Comparison of ENCODE assay signal across 11 cellular contexts in genomic region chr12:116152268-116152667, GRCh38.
DNase-seq lines count a peak whose midpoint lies in the region; ATAC-seq and TF ChIP-seq lines count a peak whose summit lies in the region.
"Had no signal": no experiment of that assay in that cellular context is flagged by ENCODE, and none has a peak within 500 bp of the region (broad histone marks: within the 10 kb centered on the region; RNA-seq: fewer than 3 reads in every experiment).

No MANE protein-coding gene starts in this region.

- no peak for DNase-seq in activated naive CD8-positive, alpha-beta T cell treated with anti-CD3 and anti-CD28 coated beads, Interleukin-2, amount 50 U/mL, for 24 hours
- DNase-seq in activated naive CD8-positive, alpha-beta T cell treated with anti-CD3 and anti-CD28 coated beads for 36 hours, result no peak
- DNase-seq in amniotic stem cell (lab: John Stamatoyannopoulos, UW), result peak; percentile 74
- DNase-seq in kidney tubule cell (ENCODE audit: low spot score), result peak; percentile 87
- DNase-seq in stimulated activated naive CD8-positive, alpha-beta T cell treated with anti-CD3 and anti-CD28 coated beads, Interleukin-15, amount 100 ng/mL, for 72 hours, result no peak
- no peak for DNase-seq in spleen
- no peak for DNase-seq in ascending aorta (ENCODE audit: low spot score in 2 of 2)
- DNase-seq: left ventricle myocardium inferior, NCI-H1694 treated with DMSO at 0.1 percent for 48 hours had no signal

- no peak overlapping the region for H3K4me3 Mint-ChIP-seq in activated naive CD8-positive, alpha-beta T cell treated with anti-CD3 and anti-CD28 coated beads, Interleukin-2, amount 50 U/mL, for 24 hours
- H3K4me3 Mint-ChIP-seq in activated naive CD8-positive, alpha-beta T cell treated with anti-CD3 and anti-CD28 coated beads for 36 hours, result no peak overlapping the region
- no peak overlapping the region for H3K4me3 Mint-ChIP-seq in stimulated activated naive CD8-positive, alpha-beta T cell treated with anti-CD3 and anti-CD28 coated beads, Interleukin-15, amount 100 ng/mL, for 72 hours

- no peak for TF ChIP-seq POLR2A in spleen (IDR thresholded peaks at IDR 0.05)

- H3K27me3 ChIP-seq in spleen (replicated peaks in 1 of 7) (no peaks in the 10 kb centered on the region), ascending aorta (no peaks in the 10 kb centered on the region)
- H3K27me3 ChIP-seq: suprapubic skin had no signal

- H3K4me1 ChIP-seq in spleen (peaks cover 11 to 95% (median 53%) of the 10 kb centered on the region in 6 donors), ascending aorta (peaks cover 5 to 29% of the 10 kb centered on the region in 2 donors)

- H3K27ac ChIP-seq in spleen (no peak overlapping the region), ascending aorta (no peak overlapping the region)
- H3K27ac ChIP-seq: left ventricle myocardium inferior, suprapubic skin had no signal

- no peaks in the 10 kb centered on the region for H3K36me3 ChIP-seq in spleen
- H3K36me3 ChIP-seq in ascending aorta, result no peaks in the 10 kb centered on the region
- H3K36me3 ChIP-seq: left ventricle myocardium inferior, suprapubic skin had no signal

- H3K9me3 Mint-ChIP-seq in activated naive CD8-positive, alpha-beta T cell treated with anti-CD3 and anti-CD28 coated beads, Interleukin-2, amount 50 U/mL, for 24 hours, result no peaks in the 10 kb centered on the region
- H3K9me3 Mint-ChIP-seq in activated naive CD8-positive, alpha-beta T cell treated with anti-CD3 and anti-CD28 coated beads for 36 hours, result no peaks in the 10 kb centered on the region
- no peaks in the 10 kb centered on the region for H3K9me3 Mint-ChIP-seq in stimulated activated naive CD8-positive, alpha-beta T cell treated with anti-CD3 and anti-CD28 coated beads, Interleukin-15, amount 100 ng/mL, for 72 hours

- H3K36me3 Mint-ChIP-seq in activated naive CD8-positive, alpha-beta T cell treated with anti-CD3 and anti-CD28 coated beads, Interleukin-2, amount 50 U/mL, for 24 hours (ENCODE audit: low read depth), result no peaks in the 10 kb centered on the region
- peaks cover 2% of the 10 kb centered on the region for H3K36me3 Mint-ChIP-seq in activated naive CD8-positive, alpha-beta T cell treated with anti-CD3 and anti-CD28 coated beads for 36 hours

- H3K27ac Mint-ChIP-seq in activated naive CD8-positive, alpha-beta T cell treated with anti-CD3 and anti-CD28 coated beads, Interleukin-2, amount 50 U/mL, for 24 hours, result no peak overlapping the region
- no peak overlapping the region for H3K27ac Mint-ChIP-seq in activated naive CD8-positive, alpha-beta T cell treated with anti-CD3 and anti-CD28 coated beads for 36 hours
- H3K27ac Mint-ChIP-seq in stimulated activated naive CD8-positive, alpha-beta T cell treated with anti-CD3 and anti-CD28 coated beads, Interleukin-15, amount 100 ng/mL, for 72 hours, result no peak overlapping the region

- TF ChIP-seq CTCF in spleen (IDR thresholded peaks at IDR 0.05 in 8 of 11, conservative IDR thresholded peaks at IDR 0.05 in 3 of 11) (no peak), ascending aorta (IDR thresholded peaks at IDR 0.05) (no peak)

- intact Hi-C loops in spleen (cut with DNase I; ENCODE audit: low total_unique reads), result no loop called here
- intact Hi-C loops in ascending aorta (cut with DNase I), result no loop called here

- H3K4me3 ChIP-seq in spleen (no peak overlapping the region), ascending aorta (no peak overlapping the region)
- H3K4me3 ChIP-seq: left ventricle myocardium inferior, suprapubic skin had no signal

- peaks cover 51% of the 10 kb centered on the region for H3K4me1 Mint-ChIP-seq in activated naive CD8-positive, alpha-beta T cell treated with anti-CD3 and anti-CD28 coated beads, Interleukin-2, amount 50 U/mL, for 24 hours
- H3K4me1 Mint-ChIP-seq in activated naive CD8-positive, alpha-beta T cell treated with anti-CD3 and anti-CD28 coated beads for 36 hours, result peaks cover 50% of the 10 kb centered on the region
- H3K4me1 Mint-ChIP-seq in stimulated activated naive CD8-positive, alpha-beta T cell treated with anti-CD3 and anti-CD28 coated beads, Interleukin-15, amount 100 ng/mL, for 72 hours, result peaks cover 54% of the 10 kb centered on the region

- H3K27me3 Mint-ChIP-seq in activated naive CD8-positive, alpha-beta T cell treated with anti-CD3 and anti-CD28 coated beads, Interleukin-2, amount 50 U/mL, for 24 hours, result no peaks in the 10 kb centered on the region
- no peaks in the 10 kb centered on the region for H3K27me3 Mint-ChIP-seq in activated naive CD8-positive, alpha-beta T cell treated with anti-CD3 and anti-CD28 coated beads for 36 hours
- H3K27me3 Mint-ChIP-seq in stimulated activated naive CD8-positive, alpha-beta T cell treated with anti-CD3 and anti-CD28 coated beads, Interleukin-15, amount 100 ng/mL, for 72 hours, result no peaks in the 10 kb centered on the region

- H3K9me3 ChIP-seq in spleen (no peaks in the 10 kb centered on the region), ascending aorta (no peaks in the 10 kb centered on the region)
- H3K9me3 ChIP-seq: left ventricle myocardium inferior, suprapubic skin had no signal

- ATAC-seq in activated naive CD8-positive, alpha-beta T cell treated with anti-CD3 and anti-CD28 coated beads, Interleukin-2, amount 50 U/mL, for 24 hours, result peak; percentile 57
- ATAC-seq in stimulated activated naive CD8-positive, alpha-beta T cell treated with anti-CD3 and anti-CD28 coated beads, Interleukin-15, amount 100 ng/mL, for 72 hours, result peak; percentile 67
- no peak for ATAC-seq in GM18870 (IDR thresholded peaks at IDR 0.05; ENCODE audit: unreplicated experiment)

- 59 to 74% (median 65%) methylated on average over 4 of the region's 4 CpGs for WGBS in spleen, 5 donors

Comparison
In these comparisons a context has a peak if more than half of its experiments do, and no peak if none do; other contexts are left out.
1. DNase-seq: peak in amniotic stem cell (single experiment) and kidney tubule cell (single experiment); none in activated naive CD8-positive, alpha-beta T cell treated with anti-CD3 and anti-CD28 coated beads, Interleukin-2, amount 50 U/mL, for 24 hours (single experiment), activated naive CD8-positive, alpha-beta T cell treated with anti-CD3 and anti-CD28 coated beads for 36 hours (single experiment), stimulated activated naive CD8-positive, alpha-beta T cell treated with anti-CD3 and anti-CD28 coated beads, Interleukin-15, amount 100 ng/mL, for 72 hours (0 of 2), spleen (single experiment) and ascending aorta (0 of 2).